ENCODE assay signal across 8 cellular contexts in genomic region chr9:40873753-40874295, GRCh38.
A peak's percentile ranks its signal among the peaks of the same experiment; 100 is the strongest.
DNase-seq lines count a peak whose midpoint lies in the region; ATAC-seq and TF ChIP-seq lines count a peak whose summit lies in the region.
"Not testable (repeated sequence)": the region's sequence is repeated elsewhere in the genome, so short reads cannot be mapped to it uniquely, and the experiment has no call there.

No MANE protein-coding gene starts in this region.

- not testable (repeated sequence) for H3K4me1 ChIP-seq in Karpas-422 (ENCODE audit: low read length); PC-9 (replicated peaks; ENCODE audit: insufficient read depth); lower lobe of right lung; spleen

- H2AFZ ChIP-seq in Karpas-422 (ENCODE audit: low read length); PC-9: not testable (repeated sequence)

- intact Hi-C loops in PC-9 (cut with micrococcal nuclease; ENCODE audit: unreplicated experiment); left ventricle myocardium superior (cut with micrococcal nuclease); lower lobe of right lung (cut with DNase I); posterior vena cava (cut with DNase I); spleen (cut with DNase I; ENCODE audit: low total_unique reads): not testable (repeated sequence)

- H3K4me2 ChIP-seq in Karpas-422 (ENCODE audit: low read depth, low read length, poor library complexity, severe bottlenecking): not testable (repeated sequence)
- H3K4me2 ChIP-seq in PC-9: peak overlapping the region; percentile 47

- not testable (repeated sequence) for H3K9me2 ChIP-seq in Karpas-422 (replicated peaks; ENCODE audit: insufficient read depth, low read length); PC-9 (ENCODE audit: insufficient read depth)

- H3F3A ChIP-seq in PC-9 (ENCODE audit: insufficient read depth, low read depth): not testable (repeated sequence)

- not testable (repeated sequence) for BruUV-seq in PC-9 (replicated peaks; lab: Mats Ljungman, UMichigan)

- DNase-seq in ELF-1 (ENCODE audit: low read depth, low spot score) (peak; percentile 32), Karpas-422 (peak; percentile 26), PC-9 (peak in 1 of 2 experiments; percentile 10), left ventricle myocardium superior (peak; percentile 10), lower lobe of right lung (peak; percentile 19), posterior vena cava (ENCODE audit: low spot score) (peak; percentile 34), spleen (peak; percentile 44)
- peak; percentile 53 for DNase-seq in activated effector memory CD4-positive, alpha-beta T cell treated with anti-CD3 and anti-CD28 coated beads, Interleukin-2, amount 50 U/mL, for 16 hours

- CTCF ChIA-PET in PC-9 (lab: Charles Lee): not testable (repeated sequence)

- WGBS in spleen, 5 donors: 79 to 87% (median 84%) methylated on average over 13 of the region's 13 CpGs

- H3K4me3 ChIP-seq in Karpas-422 (ENCODE audit: low read length); PC-9; lower lobe of right lung; spleen: not testable (repeated sequence)

- not testable (repeated sequence) for TF ChIP-seq CTCF in PC-9 (conservative IDR thresholded peaks at IDR 0.05); lower lobe of right lung (IDR thresholded peaks at IDR 0.05); spleen (IDR thresholded peaks at IDR 0.05 in 8 of 11, conservative IDR thresholded peaks at IDR 0.05 in 3 of 11)

- not testable (repeated sequence) for H3K27ac ChIP-seq in Karpas-422 (ENCODE audit: low read length); PC-9; lower lobe of right lung; spleen

- POLR2A ChIA-PET in PC-9 (lab: Charles Lee; ENCODE audit: unreplicated experiment): not testable (repeated sequence)

- peaks cover 39% of the 10 kb centered on the region for H3K9me3 ChIP-seq in Karpas-422 (ENCODE audit: low read length)
- H3K9me3 ChIP-seq in PC-9 (ENCODE audit: insufficient read depth, low read depth): not testable (repeated sequence)
- peaks cover 69% of the 10 kb centered on the region for H3K9me3 ChIP-seq in lower lobe of right lung
- H3K9me3 ChIP-seq in spleen: peaks cover 18 to 95% (median 93%) of the 10 kb centered on the region in 8 donors

- H3K27me3 ChIP-seq in Karpas-422 (ENCODE audit: low read length); PC-9 (ENCODE audit: insufficient read depth, low read depth); lower lobe of right lung (ENCODE audit: low read depth); spleen (replicated peaks in 1 of 7): not testable (repeated sequence)

- TF ChIP-seq POLR2A in spleen (IDR thresholded peaks at IDR 0.05): not testable (repeated sequence)

- not testable (repeated sequence) for ATAC-seq in left ventricle myocardium superior, lower lobe of right lung

- not testable (repeated sequence) for H3K36me3 ChIP-seq in Karpas-422 (ENCODE audit: insufficient read depth, low read length); PC-9 (ENCODE audit: low read depth); lower lobe of right lung; spleen

- H3K9ac ChIP-seq in Karpas-422 (ENCODE audit: low read length): not testable (repeated sequence)

- H3K79me2 ChIP-seq in Karpas-422 (ENCODE audit: low read length); PC-9 (ENCODE audit: low read depth): not testable (repeated sequence)

- H4K20me1 ChIP-seq in Karpas-422 (ENCODE audit: insufficient read depth, low read depth, low read length); PC-9 (ENCODE audit: insufficient read depth): not testable (repeated sequence)
